In genomic region chr13:92433963-92434362, GRCh38 we compare ENCODE assay signal across 8 cellular contexts.
"Had no signal": no experiment of that assay in that cellular context is flagged by ENCODE, and none has a peak within 500 bp of the region (broad histone marks: within the 10 kb centered on the region; RNA-seq: fewer than 3 reads in every experiment).

No MANE protein-coding gene starts in this region.

- DNase-seq: GM23248, GOT3, H7, H9, HCEC 1CT, HFFc6 had no signal

- ATAC-seq: GM23338, HCT116 had no signal
